Comparison of ENCODE assay signal across 19 cellular contexts in the genomic region with DNA sequence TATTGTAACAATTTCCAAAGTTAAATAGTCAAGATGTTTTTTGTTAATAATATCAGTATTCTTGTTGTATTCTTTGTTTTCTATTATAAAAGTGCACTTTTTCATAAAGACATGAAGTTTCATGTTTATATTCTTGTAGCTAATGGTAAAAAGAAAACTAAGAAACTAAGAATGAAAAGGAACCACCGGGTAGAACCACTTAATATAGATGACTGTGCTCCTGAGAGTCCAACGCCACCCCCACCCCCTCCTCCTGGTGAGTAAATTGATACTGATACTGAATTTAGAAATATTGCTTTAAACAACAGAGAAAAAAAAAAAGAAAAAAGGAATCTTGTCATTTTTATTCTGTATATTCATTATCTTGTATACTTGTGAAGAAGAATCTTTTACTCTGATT. TPM values are rescaled to one million over a fixed set of nuclear protein-coding genes. Genes with fewer than 3 reads are reported as not detected.
DNase-seq lines count a peak whose midpoint lies in the region; ATAC-seq and TF ChIP-seq lines count a peak whose summit lies in the region.
"Had no signal": no experiment of that assay in that cellular context is flagged by ENCODE, and none has a peak within 500 bp of the region (broad histone marks: within the 10 kb centered on the region; RNA-seq: fewer than 3 reads in every experiment).

No MANE protein-coding gene starts in this region.

- H3K4me1 Mint-ChIP-seq in activated CD8-positive, alpha-beta T cell treated with anti-CD3 and anti-CD28 coated beads for 36 hours (ENCODE audit: low read depth): no peaks in the 10 kb centered on the region
- no peaks in the 10 kb centered on the region for H3K4me1 Mint-ChIP-seq in activated CD8-positive, alpha-beta T cell treated with anti-CD3 and anti-CD28 coated beads, Interleukin-2, amount 10 ng/mL, durations not matched to agents 7 days and 5 days (ENCODE audit: low read depth)
- H3K4me1 Mint-ChIP-seq in activated T-helper 17 cell treated with anti-CD3 and anti-CD28 coated beads, Interleukin-2, amount 50 U/mL, for 72 hours: no peaks in the 10 kb centered on the region
- H3K4me1 Mint-ChIP-seq: B cell, GM23338, H9 had no signal

- no peak for ATAC-seq in activated CD8-positive, alpha-beta T cell treated with anti-CD3 and anti-CD28 coated beads for 36 hours
- no peak for ATAC-seq in activated CD8-positive, alpha-beta T cell treated with anti-CD3 and anti-CD28 coated beads, Interleukin-2, amount 10 ng/mL, durations not matched to agents 7 days and 5 days
- peak; percentile 67 for ATAC-seq in activated T-helper 17 cell treated with anti-CD3 and anti-CD28 coated beads, Interleukin-2, amount 50 U/mL, for 72 hours (replicated peaks)
- no peak for ATAC-seq in HG02759 (IDR thresholded peaks at IDR 0.05; ENCODE audit: unreplicated experiment)
- ATAC-seq: CD8-positive, alpha-beta T cell; GM23338; HCT116 had no signal

- POLR2A ChIA-PET in activated CD8-positive, alpha-beta T cell treated with anti-CD3 and anti-CD28 coated beads for 36 hours (lab: Charles Lee): interaction anchor here (0.9 kb wide), 1 partner anchor 12 kb away, joined by 3 read pairs; no protein-coding TSS in a partner anchor
- POLR2A ChIA-PET in activated CD8-positive, alpha-beta T cell treated with anti-CD3 and anti-CD28 coated beads, Interleukin-2, amount 10 ng/mL, durations not matched to agents 7 days and 5 days (lab: Charles Lee): interaction anchor here (1.4 kb wide), 1 partner anchor 13 kb away, joined by 5 read pairs; a partner anchor contains a TSS

- CTCF ChIA-PET in activated CD8-positive, alpha-beta T cell treated with anti-CD3 and anti-CD28 coated beads for 36 hours (lab: Charles Lee): interaction anchor here (0.9 to 2.1 kb wide), 2 partner anchors 12 to 29 kb away, joined by 4 to 5 read pairs; no protein-coding TSS in a partner anchor
- CTCF ChIA-PET in activated CD8-positive, alpha-beta T cell treated with anti-CD3 and anti-CD28 coated beads, Interleukin-2, amount 10 ng/mL, durations not matched to agents 7 days and 5 days (lab: Charles Lee): interaction anchor here (2.6 kb wide), 1 partner anchor 14 kb away, joined by 10 read pairs; a partner anchor contains a TSS

- no peaks in the 10 kb centered on the region for H3K27me3 Mint-ChIP-seq in activated CD8-positive, alpha-beta T cell treated with anti-CD3 and anti-CD28 coated beads for 36 hours
- H3K27me3 Mint-ChIP-seq in activated CD8-positive, alpha-beta T cell treated with anti-CD3 and anti-CD28 coated beads, Interleukin-2, amount 10 ng/mL, durations not matched to agents 7 days and 5 days (ENCODE audit: low read depth): no peaks in the 10 kb centered on the region
- no peaks in the 10 kb centered on the region for H3K27me3 Mint-ChIP-seq in activated T-helper 17 cell treated with anti-CD3 and anti-CD28 coated beads, Interleukin-2, amount 50 U/mL, for 72 hours
- H3K27me3 Mint-ChIP-seq: B cell; CD4-positive, CD25-positive, alpha-beta regulatory T cell had no signal

- peaks cover 7% of the 10 kb centered on the region for H3K36me3 Mint-ChIP-seq in activated CD8-positive, alpha-beta T cell treated with anti-CD3 and anti-CD28 coated beads for 36 hours (ENCODE audit: low read depth)
- H3K36me3 Mint-ChIP-seq in activated CD8-positive, alpha-beta T cell treated with anti-CD3 and anti-CD28 coated beads, Interleukin-2, amount 10 ng/mL, durations not matched to agents 7 days and 5 days (ENCODE audit: low read depth): peaks cover 7% of the 10 kb centered on the region
- H3K36me3 Mint-ChIP-seq in activated T-helper 17 cell treated with anti-CD3 and anti-CD28 coated beads, Interleukin-2, amount 50 U/mL, for 72 hours (ENCODE audit: low read depth): no peaks in the 10 kb centered on the region

- H3K4me3 Mint-ChIP-seq in activated CD8-positive, alpha-beta T cell treated with anti-CD3 and anti-CD28 coated beads for 36 hours: no peak overlapping the region
- no peak overlapping the region for H3K4me3 Mint-ChIP-seq in activated CD8-positive, alpha-beta T cell treated with anti-CD3 and anti-CD28 coated beads, Interleukin-2, amount 10 ng/mL, durations not matched to agents 7 days and 5 days
- H3K4me3 Mint-ChIP-seq in activated T-helper 17 cell treated with anti-CD3 and anti-CD28 coated beads, Interleukin-2, amount 50 U/mL, for 72 hours: no peak overlapping the region
- H3K4me3 Mint-ChIP-seq: B cell; CD4-positive, CD25-positive, alpha-beta regulatory T cell; CD8-positive, alpha-beta T cell; GM23338; H9 had no signal

- DNase-seq in activated CD8-positive, alpha-beta T cell treated with anti-CD3 and anti-CD28 coated beads for 36 hours: peak; percentile 13
- no peak for DNase-seq in activated CD8-positive, alpha-beta T cell treated with anti-CD3 and anti-CD28 coated beads, Interleukin-2, amount 10 ng/mL, durations not matched to agents 7 days and 5 days
- peak; percentile 9 for DNase-seq in GM12865 (ENCODE audit: low read depth)
- no peak for DNase-seq in activated CD4-positive, CD25-positive, alpha-beta regulatory T cell treated with anti-CD3 and anti-CD28 coated beads, Interleukin-2, amount 50 U/mL, for 72 hours
- DNase-seq: CD4-positive, CD25-positive, alpha-beta regulatory T cell; CD8-positive, alpha-beta T cell; DMS 273 treated with DMSO at 0.1 percent for 48 hours; DMS79; EL; GDM1; H9 had no signal

- intact Hi-C loops in activated CD8-positive, alpha-beta T cell treated with anti-CD3 and anti-CD28 coated beads for 36 hours (cut with micrococcal nuclease): no loop called here

- no peak for TF ChIP-seq CTCF in activated CD8-positive, alpha-beta T cell treated with anti-CD3 and anti-CD28 coated beads for 36 hours (IDR thresholded peaks at IDR 0.05)
- no peak for TF ChIP-seq CTCF in GM12865 (IDR thresholded peaks at IDR 0.05; ENCODE audit: insufficient read depth, low read depth, low read length, missing control alignments)

- no peaks in the 10 kb centered on the region for H3K9me3 Mint-ChIP-seq in activated CD8-positive, alpha-beta T cell treated with anti-CD3 and anti-CD28 coated beads for 36 hours
- H3K9me3 Mint-ChIP-seq in activated CD8-positive, alpha-beta T cell treated with anti-CD3 and anti-CD28 coated beads, Interleukin-2, amount 10 ng/mL, durations not matched to agents 7 days and 5 days (ENCODE audit: insufficient read depth): no peaks in the 10 kb centered on the region
- no peaks in the 10 kb centered on the region for H3K9me3 Mint-ChIP-seq in activated T-helper 17 cell treated with anti-CD3 and anti-CD28 coated beads, Interleukin-2, amount 50 U/mL, for 72 hours
- H3K9me3 Mint-ChIP-seq: CD4-positive, CD25-positive, alpha-beta regulatory T cell; CD8-positive, alpha-beta T cell had no signal

- H3K27ac Mint-ChIP-seq in activated CD8-positive, alpha-beta T cell treated with anti-CD3 and anti-CD28 coated beads for 36 hours: no peak overlapping the region
- no peak overlapping the region for H3K27ac Mint-ChIP-seq in activated CD8-positive, alpha-beta T cell treated with anti-CD3 and anti-CD28 coated beads, Interleukin-2, amount 10 ng/mL, durations not matched to agents 7 days and 5 days
- no peak overlapping the region for H3K27ac Mint-ChIP-seq in activated T-helper 17 cell treated with anti-CD3 and anti-CD28 coated beads, Interleukin-2, amount 50 U/mL, for 72 hours
- H3K27ac Mint-ChIP-seq: B cell; CD4-positive, CD25-positive, alpha-beta regulatory T cell; CD8-positive, alpha-beta T cell; GM23338; H9 had no signal

- H3K4me3 ChIP-seq in GM12865 (ENCODE audit: low read depth, low read length): no peak overlapping the region
- H3K4me3 ChIP-seq: BLaER1, GM23338 had no signal

RNA-seq across cellular contexts. Expression of a gene that starts 13.4 kb away (rescaled TPM):
- 1 to 10 TPM; 6.3 to 8.1 TPM for total RNA-seq in activated CD8-positive, alpha-beta T cell treated with anti-CD3 and anti-CD28 coated beads for 36 hours
- 1 to 10 TPM; 6.4 to 8.1 TPM for total RNA-seq in activated CD8-positive, alpha-beta T cell treated with anti-CD3 and anti-CD28 coated beads, Interleukin-2, amount 10 ng/mL, durations not matched to agents 7 days and 5 days
- 1 to 10 TPM; 7.9 to 9.4 TPM for total RNA-seq in activated T-helper 17 cell treated with anti-CD3 and anti-CD28 coated beads, Interleukin-2, amount 50 U/mL, for 72 hours

RNA-seq across cellular contexts. Expression of a gene that starts 13.6 kb away (rescaled TPM):
- total RNA-seq in activated CD8-positive, alpha-beta T cell treated with anti-CD3 and anti-CD28 coated beads for 36 hours: 10 to 100 TPM; 11.9 to 15.5 TPM
- 10 to 100 TPM; 14.1 TPM for total RNA-seq in activated CD8-positive, alpha-beta T cell treated with anti-CD3 and anti-CD28 coated beads, Interleukin-2, amount 10 ng/mL, durations not matched to agents 7 days and 5 days
- total RNA-seq in activated T-helper 17 cell treated with anti-CD3 and anti-CD28 coated beads, Interleukin-2, amount 50 U/mL, for 72 hours: 10 to 100 TPM; 17.8 to 25.8 TPM

RNA-seq across cellular contexts. Expression of a gene that starts 20.9 kb away (rescaled TPM):
- not detected for total RNA-seq in activated CD8-positive, alpha-beta T cell treated with anti-CD3 and anti-CD28 coated beads for 36 hours
- not detected for total RNA-seq in activated CD8-positive, alpha-beta T cell treated with anti-CD3 and anti-CD28 coated beads, Interleukin-2, amount 10 ng/mL, durations not matched to agents 7 days and 5 days
- total RNA-seq in activated T-helper 17 cell treated with anti-CD3 and anti-CD28 coated beads, Interleukin-2, amount 50 U/mL, for 72 hours: not detected
- total RNA-seq: A172; B cell; CD4-positive, CD25-positive, alpha-beta regulatory T cell; CD8-positive, alpha-beta T cell; GM23338; H4; H9 had no signal

Comparison
In these comparisons a context has a peak if more than half of its experiments do, and no peak if none do; other contexts are left out.
1. DNase-seq: peak in activated CD8-positive, alpha-beta T cell treated with anti-CD3 and anti-CD28 coated beads for 36 hours (single experiment) and GM12865 (single experiment); none in activated CD8-positive, alpha-beta T cell treated with anti-CD3 and anti-CD28 coated beads, Interleukin-2, amount 10 ng/mL, durations not matched to agents 7 days and 5 days (single experiment) and activated CD4-positive, CD25-positive, alpha-beta regulatory T cell treated with anti-CD3 and anti-CD28 coated beads, Interleukin-2, amount 50 U/mL, for 72 hours (single experiment).